Comparison of ENCODE assay signal across 8 cellular contexts in genomic region chr6:106974999-106975698, GRCh38. TPM values are rescaled to one million over a fixed set of nuclear protein-coding genes. Genes with fewer than 3 reads are reported as not detected.
DNase-seq lines count a peak whose midpoint lies in the region; ATAC-seq and TF ChIP-seq lines count a peak whose summit lies in the region.

No MANE protein-coding gene starts in this region.

- peaks cover 42% of the 10 kb centered on the region in 2 experiments for H3K4me1 ChIP-seq in neutrophil (ENCODE audit: control insufficient read depth in 1 of 2, insufficient read depth in 1 of 2, low read depth in 1 of 2, low read length in 1 of 2)

- DNase-seq in GF-D8 (lab: John Stamatoyannopoulos, UW), result peak; percentile 12
- no peak for DNase-seq in LNCaP clone FGC (ENCODE audit: low read depth)
- DNase-seq in fibroblast of pulmonary artery (ENCODE audit: low read depth), result no peak
- no peak for DNase-seq in occipital lobe (lab: John Stamatoyannopoulos, UW)
- DNase-seq in KG1 (lab: John Stamatoyannopoulos, UW), result no peak

- H3K27me3 ChIP-seq in neutrophil, result no peaks in the 10 kb centered on the region

- H3K27ac ChIP-seq in VCaP, result peak overlapping the region; percentile 93
- peak overlapping the region; percentile 74 for H3K27ac ChIP-seq in neutrophil

- no peaks in the 10 kb centered on the region for H3K36me3 ChIP-seq in neutrophil

- peak; percentile 69 for ATAC-seq in GM21529 (IDR thresholded peaks at IDR 0.05; ENCODE audit: unreplicated experiment)

- H3K4me3 ChIP-seq in LNCaP clone FGC (ENCODE audit: low read depth, low read length), result peak overlapping the region; percentile 61
- H3K4me3 ChIP-seq in fibroblast of pulmonary artery (replicated peaks; ENCODE audit: low read depth, low read length), result peak overlapping the region; percentile 41
- H3K4me3 ChIP-seq in neutrophil (ENCODE audit: low read depth in 1 of 2, low read length in 1 of 2), result peak overlapping the region; percentile 73 to 91

- no peaks in the 10 kb centered on the region for H3K9me3 ChIP-seq in neutrophil

- peak; percentile 66 for TF ChIP-seq CTCF in LNCaP clone FGC (IDR thresholded peaks at IDR 0.05; ENCODE audit: control insufficient read depth, extremely low read depth, insufficient read depth)
- peak; percentile 69 for TF ChIP-seq CTCF in VCaP (conservative IDR thresholded peaks at IDR 0.05)
- no peak for TF ChIP-seq CTCF in fibroblast of pulmonary artery (IDR thresholded peaks at IDR 0.05; ENCODE audit: low read length, missing control alignments)
- no peak for TF ChIP-seq CTCF in neutrophil (IDR thresholded peaks at IDR 0.05)

RNA-seq across cellular contexts. Expression of gene CD24, which starts 0.6 kb away (rescaled TPM):
- 1,048 TPM for total RNA-seq in occipital lobe

RNA-seq across cellular contexts. Expression of gene MTRES1, which starts 52.9 kb away (rescaled TPM):
- total RNA-seq in occipital lobe, result 28.4 TPM

Comparison
In these comparisons a context has a peak if more than half of its experiments do, and no peak if none do; other contexts are left out.
1. CTCF ChIP-seq: peak in LNCaP clone FGC (single experiment) and VCaP (single experiment); none in fibroblast of pulmonary artery (single experiment) and neutrophil (single experiment).
2. Peak in every context shown above with its lines, with median percentiles within 50 percentile points of each other: H3K4me3 ChIP-seq.